Comparison of ENCODE assay signal across 7 cellular contexts in genomic region chr5:119451561-119451960, GRCh38. TPM values are rescaled to one million over a fixed set of nuclear protein-coding genes. Genes with fewer than 3 reads are reported as not detected.
DNase-seq lines count a peak whose midpoint lies in the region; ATAC-seq and TF ChIP-seq lines count a peak whose summit lies in the region.

No MANE protein-coding gene starts in this region.

- peaks cover 2% of the 10 kb centered on the region for H3K36me3 Mint-ChIP-seq in central memory CD8-positive, alpha-beta T cell (ENCODE audit: insufficient read depth)

- H3K27ac ChIP-seq in neutrophil: peak overlapping the region; percentile 84

- no peaks in the 10 kb centered on the region for H3K9me3 Mint-ChIP-seq in central memory CD8-positive, alpha-beta T cell

- H3K4me3 Mint-ChIP-seq in central memory CD8-positive, alpha-beta T cell: peak overlapping the region; percentile 91

- DNase-seq in NAMALWA (ENCODE audit: low spot score) (peak; percentile 33), dermis blood vessel endothelial cell (no peak), foreskin fibroblast (no peak), OCI-M2 (lab: John Stamatoyannopoulos, UW; ENCODE audit: unreplicated experiment) (no peak)
- DNase-seq in central memory CD8-positive, alpha-beta T cell (ENCODE audit: low spot score in 2 of 2): no peak

- H3K9me3 ChIP-seq in neutrophil: no peaks in the 10 kb centered on the region

- no peaks in the 10 kb centered on the region for H3K27me3 ChIP-seq in neutrophil

- H3K27me3 Mint-ChIP-seq in central memory CD8-positive, alpha-beta T cell: peaks cover 16% of the 10 kb centered on the region

- H3K27ac Mint-ChIP-seq in central memory CD8-positive, alpha-beta T cell (ENCODE audit: low read depth): peak overlapping the region; percentile 87

- H3K4me3 ChIP-seq in neutrophil (ENCODE audit: low read depth in 1 of 2, low read length in 1 of 2) (no peak overlapping the region), foreskin fibroblast (ENCODE audit: low read depth in 1 of 2, low read length in 2 of 2) (no peak overlapping the region)

- no peaks in the 10 kb centered on the region for H3K36me3 ChIP-seq in neutrophil

- 0 out of 2 replicates have a peak, but pooled peaks have one; percentile 10 for TF ChIP-seq CTCF in GM12874 (IDR thresholded peaks at IDR 0.05; ENCODE audit: insufficient read depth, low read depth, low read length)
- TF ChIP-seq CTCF in neutrophil (IDR thresholded peaks at IDR 0.05): no peak
- no peak for TF ChIP-seq CTCF in foreskin fibroblast (IDR thresholded peaks at IDR 0.05; ENCODE audit: low read depth, low read length)

- no peak for ATAC-seq in central memory CD8-positive, alpha-beta T cell (replicated peaks; ENCODE audit: extremely low read depth, poor library complexity, severe bottlenecking)

- H3K4me1 Mint-ChIP-seq in central memory CD8-positive, alpha-beta T cell: peaks cover 20% of the 10 kb centered on the region

- peaks cover 7 to 14% of the 10 kb centered on the region in 2 experiments for H3K4me1 ChIP-seq in neutrophil (ENCODE audit: control insufficient read depth in 1 of 2, insufficient read depth in 1 of 2, low read depth in 1 of 2, low read length in 1 of 2)

RNA-seq across cellular contexts. Expression of gene HSD17B4, which starts 0.7 kb away (rescaled TPM):
- 148 and 206 TPM in 2 replicates for total RNA-seq in dermis blood vessel endothelial cell
